Comparison of ENCODE assay signal across 29 cellular contexts in genomic region chr4:151879705-151880104, GRCh38.
"Had no signal": no experiment of that assay in that cellular context is flagged by ENCODE, and none has a peak within 500 bp of the region (broad histone marks: within the 10 kb centered on the region; RNA-seq: fewer than 3 reads in every experiment).

No MANE protein-coding gene starts in this region.

- H3K4me1 ChIP-seq: esophagus squamous epithelium had no signal

- ATAC-seq: activated naive CD4-positive, alpha-beta T cell treated with anti-CD3 and anti-CD28 coated beads, Interleukin-2, amount 50 U/mL, for 72 hours; activated T-cell treated with anti-CD3 and anti-CD28 coated beads, Interleukin-2, amount 50 U/mL, for 72 hours had no signal

- H3K27ac ChIP-seq: epithelial cell of prostate, esophagus squamous epithelium had no signal

- H3K27ac Mint-ChIP-seq: activated CD4-positive, alpha-beta memory T cell treated with anti-CD3 and anti-CD28 coated beads, Interleukin-2, amount 10 ng/mL, durations not matched to agents 7 days and 5 days; activated CD4-positive, alpha-beta T cell treated with anti-CD3 and anti-CD28 coated beads, Interleukin-2, amount 10 ng/mL, durations not matched to agents 7 days and 5 days; activated naive CD4-positive, alpha-beta T cell treated with anti-CD3 and anti-CD28 coated beads, Interleukin-2, amount 10 ng/mL, durations not matched to agents 7 days and 5 days; activated naive CD8-positive, alpha-beta T cell treated with anti-CD3 and anti-CD28 coated beads, Interleukin-2, amount 10 ng/mL, durations not matched to agents 7 days and 5 days; activated T-cell treated with anti-CD3 and anti-CD28 coated beads, Interleukin-2, amount 50 U/mL, for 24 hours; activated T-cell treated with anti-CD3 and anti-CD28 coated beads, Interleukin-2, amount 50 U/mL, for 72 hours had no signal

- H3K9me3 Mint-ChIP-seq: activated CD4-positive, alpha-beta memory T cell treated with anti-CD3 and anti-CD28 coated beads, Interleukin-2, amount 10 ng/mL, durations not matched to agents 7 days and 5 days; activated CD4-positive, alpha-beta T cell treated with anti-CD3 and anti-CD28 coated beads, Interleukin-2, amount 10 ng/mL, durations not matched to agents 7 days and 5 days; activated naive CD4-positive, alpha-beta T cell treated with anti-CD3 and anti-CD28 coated beads, Interleukin-2, amount 10 ng/mL, durations not matched to agents 7 days and 5 days; activated naive CD8-positive, alpha-beta T cell treated with anti-CD3 and anti-CD28 coated beads, Interleukin-2, amount 10 ng/mL, durations not matched to agents 7 days and 5 days; activated T-cell treated with anti-CD3 and anti-CD28 coated beads, Interleukin-2, amount 50 U/mL, for 24 hours; activated T-cell treated with anti-CD3 and anti-CD28 coated beads, Interleukin-2, amount 50 U/mL, for 72 hours had no signal

- H3K4me3 Mint-ChIP-seq: activated CD4-positive, alpha-beta memory T cell treated with anti-CD3 and anti-CD28 coated beads, Interleukin-2, amount 10 ng/mL, durations not matched to agents 7 days and 5 days; activated CD4-positive, alpha-beta T cell treated with anti-CD3 and anti-CD28 coated beads, Interleukin-2, amount 10 ng/mL, durations not matched to agents 7 days and 5 days; activated naive CD4-positive, alpha-beta T cell treated with anti-CD3 and anti-CD28 coated beads, Interleukin-2, amount 10 ng/mL, durations not matched to agents 7 days and 5 days; activated naive CD8-positive, alpha-beta T cell treated with anti-CD3 and anti-CD28 coated beads, Interleukin-2, amount 10 ng/mL, durations not matched to agents 7 days and 5 days; activated T-cell treated with anti-CD3 and anti-CD28 coated beads, Interleukin-2, amount 50 U/mL, for 24 hours; activated T-cell treated with anti-CD3 and anti-CD28 coated beads, Interleukin-2, amount 50 U/mL, for 72 hours had no signal

- H3K4me3 ChIP-seq: esophagus squamous epithelium had no signal

- FAIRE-seq: astrocyte, colon, endometrium, endothelial cell of umbilical vein had no signal

- DNase-seq: activated CD4-positive, alpha-beta memory T cell treated with anti-CD3 and anti-CD28 coated beads, Interleukin-2, amount 10 ng/mL, durations not matched to agents 7 days and 5 days; activated CD4-positive, alpha-beta T cell treated with anti-CD3 and anti-CD28 coated beads for 1 hour; activated CD4-positive, alpha-beta T cell treated with anti-CD3 and anti-CD28 coated beads for 4 hours; activated CD4-positive, alpha-beta T cell treated with anti-CD3 and anti-CD28 coated beads, Interleukin-2, amount 10 ng/mL, durations not matched to agents 7 days and 5 days; activated CD4-positive, alpha-beta T cell treated with anti-CD3 and anti-CD28 coated beads, Interleukin-2, amount 50 U/mL, for 4 hours; activated CD8-positive, alpha-beta memory T cell treated with anti-CD3 and anti-CD28 coated beads, Interleukin-2, amount 50 U/mL, for 48 hours; activated gamma-delta T cell; activated naive CD4-positive, alpha-beta T cell; activated naive CD4-positive, alpha-beta T cell treated with anti-CD3 and anti-CD28 coated beads, Interleukin-2, amount 10 ng/mL, durations not matched to agents 7 days and 5 days; activated naive CD8-positive, alpha-beta T cell treated with anti-CD3 and anti-CD28 coated beads, Interleukin-2, amount 10 ng/mL, durations not matched to agents 7 days and 5 days; activated T-cell treated with anti-CD3 and anti-CD28 coated beads for 4 hours; activated T-cell treated with anti-CD3 and anti-CD28 coated beads, Interleukin-2, amount 50 U/mL, for 24 hours; activated T-cell treated with anti-CD3 and anti-CD28 coated beads, Interleukin-2, amount 50 U/mL, for 72 hours; amniotic stem cell; anterior cingulate cortex; caudate nucleus; cortex of kidney; effector CD8-positive, alpha-beta T cell; esophagus squamous epithelium; foreskin melanocyte; head of caudate nucleus; hippocampal formation; T-helper 2 cell had no signal

- H3K36me3 ChIP-seq: esophagus squamous epithelium had no signal

- H3K27me3 ChIP-seq: esophagus squamous epithelium had no signal

- H3K27me3 Mint-ChIP-seq: activated CD4-positive, alpha-beta memory T cell treated with anti-CD3 and anti-CD28 coated beads, Interleukin-2, amount 10 ng/mL, durations not matched to agents 7 days and 5 days; activated CD4-positive, alpha-beta T cell treated with anti-CD3 and anti-CD28 coated beads, Interleukin-2, amount 10 ng/mL, durations not matched to agents 7 days and 5 days; activated naive CD4-positive, alpha-beta T cell treated with anti-CD3 and anti-CD28 coated beads, Interleukin-2, amount 10 ng/mL, durations not matched to agents 7 days and 5 days; activated naive CD8-positive, alpha-beta T cell treated with anti-CD3 and anti-CD28 coated beads, Interleukin-2, amount 10 ng/mL, durations not matched to agents 7 days and 5 days; activated T-cell treated with anti-CD3 and anti-CD28 coated beads, Interleukin-2, amount 50 U/mL, for 24 hours had no signal

- H3K36me3 Mint-ChIP-seq: activated naive CD4-positive, alpha-beta T cell treated with anti-CD3 and anti-CD28 coated beads, Interleukin-2, amount 10 ng/mL, durations not matched to agents 7 days and 5 days; activated naive CD4-positive, alpha-beta T cell treated with anti-CD3 and anti-CD28 coated beads, Interleukin-2, amount 50 U/mL, for 72 hours; activated naive CD8-positive, alpha-beta T cell treated with anti-CD3 and anti-CD28 coated beads, Interleukin-2, amount 10 ng/mL, durations not matched to agents 7 days and 5 days had no signal

- H3K9me3 ChIP-seq: esophagus squamous epithelium had no signal
